Comparison of ENCODE assay signal across 7 cellular contexts in the genomic region with DNA sequence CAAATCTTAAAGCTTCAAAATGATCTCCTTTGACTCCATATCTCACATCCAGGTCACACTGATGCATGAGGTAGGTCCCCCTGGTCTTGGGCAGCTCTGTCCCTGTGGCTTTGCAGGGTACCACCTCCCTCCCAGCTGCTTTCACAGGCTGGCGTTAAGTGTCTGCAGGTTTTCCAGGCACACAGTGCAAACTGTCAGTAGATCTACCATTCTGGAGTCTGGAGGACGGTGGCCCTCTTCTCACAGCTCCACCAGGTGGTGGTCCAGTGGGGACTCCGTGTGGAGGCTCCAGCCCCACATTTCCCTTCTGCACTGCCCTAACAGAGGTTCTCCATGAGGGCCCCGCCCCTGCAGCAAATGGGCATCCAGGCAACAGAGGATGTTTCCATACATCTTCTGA. TPM values are rescaled to one million over a fixed set of nuclear protein-coding genes. Genes with fewer than 3 reads are reported as not detected.
"Had no signal": no experiment of that assay in that cellular context is flagged by ENCODE, and none has a peak within 500 bp of the region (broad histone marks: within the 10 kb centered on the region; RNA-seq: fewer than 3 reads in every experiment).

No MANE protein-coding gene starts in this region.

RNA-seq across cellular contexts. Expression of gene OLFM1, which starts 24.0 kb away (rescaled TPM):
- total RNA-seq: activated CD4-positive, alpha-beta memory T cell treated with anti-CD3 and anti-CD28 coated beads for 36 hours; activated CD4-positive, alpha-beta T cell treated with anti-CD3 and anti-CD28 coated beads for 36 hours; activated CD8-positive, alpha-beta memory T cell treated with anti-CD3 and anti-CD28 coated beads for 36 hours; activated CD8-positive, alpha-beta T cell treated with anti-CD3 and anti-CD28 coated beads, Interleukin-2, amount 10 ng/mL, durations not matched to agents 7 days and 5 days; activated naive CD4-positive, alpha-beta T cell treated with anti-CD3 and anti-CD28 coated beads for 36 hours; activated naive CD8-positive, alpha-beta T cell treated with anti-CD3 and anti-CD28 coated beads for 36 hours; T-helper 17 cell had no signal
